In the genomic region with DNA sequence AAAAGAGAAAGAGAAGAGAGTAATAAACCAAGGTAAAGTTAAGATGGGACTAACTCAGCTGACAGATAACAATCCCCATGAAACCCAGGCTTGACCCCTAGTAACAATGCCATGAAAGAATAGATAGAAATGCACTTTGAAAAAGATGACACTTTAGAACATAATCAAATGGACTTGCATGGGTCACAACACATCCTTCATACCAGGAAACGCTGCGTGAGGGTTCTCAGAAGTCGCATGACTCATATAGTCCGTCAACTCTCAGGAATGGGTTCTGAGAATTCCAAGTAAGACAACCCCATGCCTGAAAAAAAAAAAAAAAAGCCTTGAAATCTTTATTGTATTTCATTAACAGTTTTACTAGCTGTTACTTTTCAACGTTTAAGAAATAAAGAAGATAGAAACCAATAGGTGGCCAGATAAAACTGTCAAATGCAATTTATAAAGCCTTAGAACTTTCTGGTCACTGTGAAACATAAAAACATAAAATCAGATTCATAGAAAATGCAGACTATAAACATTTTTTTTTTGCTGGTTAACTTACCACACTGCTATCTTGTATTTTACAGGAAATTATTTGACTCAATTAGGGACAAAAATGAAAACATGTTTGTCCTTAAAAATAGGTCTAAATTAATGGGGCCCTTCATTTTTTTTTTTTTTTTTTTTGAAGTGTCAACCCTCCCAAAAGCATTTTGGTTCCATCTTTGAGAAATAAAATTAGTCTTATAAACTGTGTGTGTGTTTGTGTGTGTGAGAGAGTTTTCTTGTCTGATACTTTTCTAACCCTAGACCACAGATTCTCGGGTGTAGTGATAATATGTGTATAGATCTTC, we compare ENCODE assay signal across 8 cellular contexts.
A peak's percentile ranks its signal among the peaks of the same experiment; 100 is the strongest.
DNase-seq lines count a peak whose midpoint lies in the region; ATAC-seq, FAIRE-seq and TF ChIP-seq lines count a peak whose summit lies in the region.

No MANE protein-coding gene starts in this region.

- H3K4me1 ChIP-seq in K562 (replicated peaks in 1 of 2; ENCODE audit: control insufficient read depth in 2 of 2, insufficient read depth in 2 of 2, low read length in 2 of 2), result peaks cover 24 to 50% of the 10 kb centered on the region in 2 experiments

- no peak for TF ChIP-seq RAD21 in K562 (CRISPR knock-in tag; conservative IDR thresholded peaks at IDR 0.05 in 1 of 2, IDR thresholded peaks at IDR 0.05 in 1 of 2)

- 0 out of 2 replicates have a peak, but pooled peaks cover 4% of the 10 kb centered on the region for H3K9me3 ChIP-seq in K562 (replicated peaks; ENCODE audit: control insufficient read depth, insufficient read depth, low read depth, low read length)

- H3K4me3 ChIP-seq in K562, result peak overlapping the region; percentile 1; the same call in 1 of the 2 replicates

- intact Hi-C loops in K562 (cut with micrococcal nuclease), result loop anchor here (2.0 to 5.0 kb wide), 2 partner anchors 38 to 54 kb away; no protein-coding TSS in a partner anchor

- H3K36me3 ChIP-seq in K562 (ENCODE audit: control insufficient read depth, insufficient read depth, low read length), result peaks cover 18% of the 10 kb centered on the region; the same call in 2 of the 3 replicates

- H3K27ac ChIP-seq in K562 (ENCODE audit: extremely low read depth, low read depth, low read length), result peak overlapping the region; percentile 90

- peak; percentile 96 for FAIRE-seq in K562 (lab: Jason Lieb, UNC)

- no peaks in the 10 kb centered on the region for H4K20me1 ChIP-seq in K562 (replicated peaks; ENCODE audit: control insufficient read depth, insufficient read depth, low read length)

- no peaks in the 10 kb centered on the region for H3K9me1 ChIP-seq in K562 (ENCODE audit: control insufficient read depth, insufficient read depth, low read length)

- POLR2A ChIA-PET in K562 (lab: Yijun Ruan, JAX), result interaction anchor here (0.7 kb wide), 1 partner anchor 945 kb away, joined by 3 read pairs; no protein-coding TSS in a partner anchor

- H3K27me3 ChIP-seq in K562 (ENCODE audit: control insufficient read depth in 2 of 2, insufficient read depth in 2 of 2, low read length in 2 of 2), result no peaks in the 10 kb centered on the region

- H3K4me2 ChIP-seq in K562 (ENCODE audit: insufficient read depth, low read length), result peak overlapping the region; percentile 80

- peak; percentile 28; the same call in 1 of the 2 replicates for TF ChIP-seq POLR2A in K562 (conservative IDR thresholded peaks at IDR 0.05)

- DNase-seq in A172 (ENCODE audit: low spot score) (peak; percentile 76), LoVo (ENCODE audit: low spot score) (peak; percentile 3), K562 (ENCODE audit: extremely low read depth in 1 of 4, low spot score in 3 of 4) (peak; percentile 47 to 96 (median 64)), medulla oblongata (ENCODE audit: extremely low spot score) (peak; percentile 41), AML-193 (lab: John Stamatoyannopoulos, UW) (no peak)

- in situ Hi-C loops in K562 (cut with MboI), result no loop called here

- ATAC-seq in K562 (peak; percentile 74), GM19035 (IDR thresholded peaks at IDR 0.05; ENCODE audit: unreplicated experiment) (no peak), GM21723 (IDR thresholded peaks at IDR 0.05; ENCODE audit: unreplicated experiment) (no peak), GM18861 (IDR thresholded peaks at IDR 0.05; ENCODE audit: unreplicated experiment) (no peak)

- CTCF ChIA-PET in K562 (lab: Yijun Ruan, JAX; ENCODE audit: low intra/inter-chr PET ratio), result no interaction called here

- BruUV-seq in K562 (replicated peaks; lab: Mats Ljungman, UMichigan), result no TSS peak

- peak; percentile 86 for TF ChIP-seq EP300 in K562 (IDR thresholded peaks at IDR 0.05; ENCODE audit: low read length)

- peak overlapping the region; percentile 51; the same call in 1 of the 2 replicates for H2AFZ ChIP-seq in K562 (ENCODE audit: low read depth, low read length)

- WGBS in K562 (ENCODE audit: insufficient coverage, low coverage, missing lambda C conversion rate), result 2% methylated on average over 6 of the region's 6 CpGs

- peak overlapping the region in 1 of 2 experiments; percentile 78; a peak in 2 of 4 replicates for H3K9ac ChIP-seq in K562 (ENCODE audit: insufficient read depth in 1 of 2, low read depth in 2 of 2, low read length in 2 of 2)

- peaks cover 99% of the 10 kb centered on the region for H3K79me2 ChIP-seq in K562 (ENCODE audit: control insufficient read depth, insufficient read depth, low read length)

- 0 out of 6 replicates have a peak, but pooled peaks of 1 of the 3 experiments have one; percentile 2 for TF ChIP-seq CTCF in K562 (IDR thresholded peaks at IDR 0.05 in 2 of 3, conservative IDR thresholded peaks at IDR 0.05 in 1 of 3; ENCODE audit: insufficient read depth in 2 of 3, low read depth in 1 of 3, low read length in 3 of 3)

TF ChIP-seq in K562, 482 proteins besides CTCF, POLR2A, EP300 and RAD21 (continues in another document):
- TF ChIP-seq, protein P1, sequence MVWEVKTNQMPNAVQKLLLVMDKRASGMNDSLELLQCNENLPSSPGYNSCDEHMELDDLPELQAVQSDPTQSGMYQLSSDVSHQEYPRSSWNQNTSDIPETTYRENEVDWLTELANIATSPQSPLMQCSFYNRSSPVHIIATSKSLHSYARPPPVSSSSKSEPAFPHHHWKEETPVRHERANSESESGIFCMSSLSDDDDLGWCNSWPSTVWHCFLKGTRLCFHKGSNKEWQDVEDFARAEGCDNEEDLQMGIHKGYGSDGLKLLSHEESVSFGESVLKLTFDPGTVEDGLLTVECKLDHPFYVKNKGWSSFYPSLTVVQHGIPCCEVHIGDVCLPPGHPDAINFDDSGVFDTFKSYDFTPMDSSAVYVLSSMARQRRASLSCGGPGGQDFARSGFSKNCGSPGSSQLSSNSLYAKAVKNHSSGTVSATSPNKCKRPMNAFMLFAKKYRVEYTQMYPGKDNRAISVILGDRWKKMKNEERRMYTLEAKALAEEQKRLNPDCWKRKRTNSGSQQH (CRISPR knock-in tag; IDR thresholded peaks at IDR 0.05), result no peak
- TF ChIP-seq ZNF695 (CRISPR knock-in tag; IDR thresholded peaks at IDR 0.05) (no peak), GABPB1 (CRISPR knock-in tag; IDR thresholded peaks at IDR 0.05) (no peak), HCFC1 (IDR thresholded peaks at IDR 0.05; ENCODE audit: low read depth, low read length) (no peak), NCOA1 (IDR thresholded peaks at IDR 0.05; ENCODE audit: low read depth) (peak; percentile 74; the same call in 1 of the 2 replicates), SREBF2 (CRISPR knock-in tag; IDR thresholded peaks at IDR 0.05) (no peak), ZNF57 (CRISPR knock-in tag; IDR thresholded peaks at IDR 0.05) (no peak), KDM5B (IDR thresholded peaks at IDR 0.05; ENCODE audit: insufficient replicate concordance, low read depth, low read length) (no peak)
- TF ChIP-seq, protein P2, sequence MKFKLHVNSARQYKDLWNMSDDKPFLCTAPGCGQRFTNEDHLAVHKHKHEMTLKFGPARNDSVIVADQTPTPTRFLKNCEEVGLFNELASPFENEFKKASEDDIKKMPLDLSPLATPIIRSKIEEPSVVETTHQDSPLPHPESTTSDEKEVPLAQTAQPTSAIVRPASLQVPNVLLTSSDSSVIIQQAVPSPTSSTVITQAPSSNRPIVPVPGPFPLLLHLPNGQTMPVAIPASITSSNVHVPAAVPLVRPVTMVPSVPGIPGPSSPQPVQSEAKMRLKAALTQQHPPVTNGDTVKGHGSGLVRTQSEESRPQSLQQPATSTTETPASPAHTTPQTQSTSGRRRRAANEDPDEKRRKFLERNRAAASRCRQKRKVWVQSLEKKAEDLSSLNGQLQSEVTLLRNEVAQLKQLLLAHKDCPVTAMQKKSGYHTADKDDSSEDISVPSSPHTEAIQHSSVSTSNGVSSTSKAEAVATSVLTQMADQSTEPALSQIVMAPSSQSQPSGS (CRISPR knock-in tag; IDR thresholded peaks at IDR 0.05), result no peak
- TF ChIP-seq, protein P3, sequence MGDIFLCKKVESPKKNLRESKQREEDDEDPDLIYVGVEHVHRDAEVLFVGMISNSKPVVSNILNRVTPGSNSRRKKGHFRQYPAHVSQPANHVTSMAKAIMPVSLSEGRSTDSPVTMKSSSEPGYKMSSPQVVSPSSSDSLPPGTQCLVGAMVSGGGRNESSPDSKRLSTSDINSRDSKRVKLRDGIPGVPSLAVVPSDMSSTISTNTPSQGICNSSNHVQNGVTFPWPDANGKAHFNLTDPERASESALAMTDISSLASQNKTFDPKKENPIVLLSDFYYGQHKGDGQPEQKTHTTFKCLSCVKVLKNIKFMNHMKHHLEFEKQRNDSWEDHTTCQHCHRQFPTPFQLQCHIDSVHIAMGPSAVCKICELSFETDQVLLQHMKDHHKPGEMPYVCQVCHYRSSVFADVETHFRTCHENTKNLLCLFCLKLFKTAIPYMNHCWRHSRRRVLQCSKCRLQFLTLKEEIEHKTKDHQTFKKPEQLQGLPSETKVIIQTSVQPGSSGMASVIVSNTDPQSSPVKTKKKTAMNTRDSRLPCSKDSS (IDR thresholded peaks at IDR 0.05; ENCODE audit: low read depth, partially characterized antibody), result no peak
- TF ChIP-seq, protein P4, sequence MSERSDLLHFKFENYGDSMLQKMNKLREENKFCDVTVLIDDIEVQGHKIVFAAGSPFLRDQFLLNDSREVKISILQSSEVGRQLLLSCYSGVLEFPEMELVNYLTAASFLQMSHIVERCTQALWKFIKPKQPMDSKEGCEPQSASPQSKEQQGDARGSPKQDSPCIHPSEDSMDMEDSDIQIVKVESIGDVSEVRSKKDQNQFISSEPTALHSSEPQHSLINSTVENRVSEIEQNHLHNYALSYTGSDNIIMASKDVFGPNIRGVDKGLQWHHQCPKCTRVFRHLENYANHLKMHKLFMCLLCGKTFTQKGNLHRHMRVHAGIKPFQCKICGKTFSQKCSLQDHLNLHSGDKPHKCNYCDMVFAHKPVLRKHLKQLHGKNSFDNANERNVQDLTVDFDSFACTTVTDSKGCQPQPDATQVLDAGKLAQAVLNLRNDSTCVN (CRISPR knock-in tag; IDR thresholded peaks at IDR 0.05), result no peak
- TF ChIP-seq, protein P5, sequence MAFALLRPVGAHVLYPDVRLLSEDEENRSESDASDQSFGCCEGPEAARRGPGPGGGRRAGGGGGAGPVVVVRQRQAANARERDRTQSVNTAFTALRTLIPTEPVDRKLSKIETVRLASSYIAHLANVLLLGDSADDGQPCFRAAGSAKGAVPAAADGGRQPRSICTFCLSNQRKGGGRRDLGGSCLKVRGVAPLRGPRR (CRISPR knock-in tag; IDR thresholded peaks at IDR 0.05), result no peak

Comparison
In these comparisons a context has a peak if more than half of its experiments do, and no peak if none do; other contexts are left out.
1. DNase-seq: peak in A172 (single experiment), LoVo (single experiment), K562 (4 of 4) and medulla oblongata (single experiment); none in AML-193 (0 of 2).